ENCODE assay signal across 1 cellular context in the genomic region with DNA sequence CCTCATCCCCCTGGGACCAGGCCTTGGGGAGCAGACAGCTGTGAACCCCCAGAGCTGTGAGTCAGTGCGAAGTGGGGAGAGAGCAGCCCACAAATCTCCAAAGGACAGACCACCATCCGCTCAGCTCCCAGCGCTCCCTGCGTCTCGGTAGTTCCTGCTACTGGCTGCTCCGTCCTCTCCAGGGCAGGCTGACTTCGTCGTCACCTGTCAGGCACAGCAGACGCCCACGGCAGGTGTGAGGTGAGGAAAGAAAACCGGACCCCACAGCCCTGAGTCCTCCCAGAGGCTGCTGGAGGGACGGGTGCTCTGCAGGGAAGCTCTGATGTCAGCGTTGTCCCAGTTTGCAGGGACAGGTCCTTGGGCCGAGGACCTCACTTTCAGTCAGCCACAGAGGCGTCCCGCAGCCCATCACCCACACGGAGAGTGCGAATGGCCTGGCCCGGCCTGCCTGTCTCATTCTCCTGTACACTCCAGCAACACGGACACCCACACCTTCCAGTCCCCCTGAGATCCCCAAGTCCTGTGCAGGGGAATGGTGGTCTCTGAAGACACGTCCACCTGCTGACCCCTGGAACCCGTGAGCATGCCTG.
TF ChIP-seq lines count a peak whose summit lies in the region.

No MANE protein-coding gene starts in this region.

TF ChIP-seq in GM23338, 12 proteins besides CTCF, POLR2A, EP300 and RAD21 (continued from another document):
- TF ChIP-seq, protein P1, sequence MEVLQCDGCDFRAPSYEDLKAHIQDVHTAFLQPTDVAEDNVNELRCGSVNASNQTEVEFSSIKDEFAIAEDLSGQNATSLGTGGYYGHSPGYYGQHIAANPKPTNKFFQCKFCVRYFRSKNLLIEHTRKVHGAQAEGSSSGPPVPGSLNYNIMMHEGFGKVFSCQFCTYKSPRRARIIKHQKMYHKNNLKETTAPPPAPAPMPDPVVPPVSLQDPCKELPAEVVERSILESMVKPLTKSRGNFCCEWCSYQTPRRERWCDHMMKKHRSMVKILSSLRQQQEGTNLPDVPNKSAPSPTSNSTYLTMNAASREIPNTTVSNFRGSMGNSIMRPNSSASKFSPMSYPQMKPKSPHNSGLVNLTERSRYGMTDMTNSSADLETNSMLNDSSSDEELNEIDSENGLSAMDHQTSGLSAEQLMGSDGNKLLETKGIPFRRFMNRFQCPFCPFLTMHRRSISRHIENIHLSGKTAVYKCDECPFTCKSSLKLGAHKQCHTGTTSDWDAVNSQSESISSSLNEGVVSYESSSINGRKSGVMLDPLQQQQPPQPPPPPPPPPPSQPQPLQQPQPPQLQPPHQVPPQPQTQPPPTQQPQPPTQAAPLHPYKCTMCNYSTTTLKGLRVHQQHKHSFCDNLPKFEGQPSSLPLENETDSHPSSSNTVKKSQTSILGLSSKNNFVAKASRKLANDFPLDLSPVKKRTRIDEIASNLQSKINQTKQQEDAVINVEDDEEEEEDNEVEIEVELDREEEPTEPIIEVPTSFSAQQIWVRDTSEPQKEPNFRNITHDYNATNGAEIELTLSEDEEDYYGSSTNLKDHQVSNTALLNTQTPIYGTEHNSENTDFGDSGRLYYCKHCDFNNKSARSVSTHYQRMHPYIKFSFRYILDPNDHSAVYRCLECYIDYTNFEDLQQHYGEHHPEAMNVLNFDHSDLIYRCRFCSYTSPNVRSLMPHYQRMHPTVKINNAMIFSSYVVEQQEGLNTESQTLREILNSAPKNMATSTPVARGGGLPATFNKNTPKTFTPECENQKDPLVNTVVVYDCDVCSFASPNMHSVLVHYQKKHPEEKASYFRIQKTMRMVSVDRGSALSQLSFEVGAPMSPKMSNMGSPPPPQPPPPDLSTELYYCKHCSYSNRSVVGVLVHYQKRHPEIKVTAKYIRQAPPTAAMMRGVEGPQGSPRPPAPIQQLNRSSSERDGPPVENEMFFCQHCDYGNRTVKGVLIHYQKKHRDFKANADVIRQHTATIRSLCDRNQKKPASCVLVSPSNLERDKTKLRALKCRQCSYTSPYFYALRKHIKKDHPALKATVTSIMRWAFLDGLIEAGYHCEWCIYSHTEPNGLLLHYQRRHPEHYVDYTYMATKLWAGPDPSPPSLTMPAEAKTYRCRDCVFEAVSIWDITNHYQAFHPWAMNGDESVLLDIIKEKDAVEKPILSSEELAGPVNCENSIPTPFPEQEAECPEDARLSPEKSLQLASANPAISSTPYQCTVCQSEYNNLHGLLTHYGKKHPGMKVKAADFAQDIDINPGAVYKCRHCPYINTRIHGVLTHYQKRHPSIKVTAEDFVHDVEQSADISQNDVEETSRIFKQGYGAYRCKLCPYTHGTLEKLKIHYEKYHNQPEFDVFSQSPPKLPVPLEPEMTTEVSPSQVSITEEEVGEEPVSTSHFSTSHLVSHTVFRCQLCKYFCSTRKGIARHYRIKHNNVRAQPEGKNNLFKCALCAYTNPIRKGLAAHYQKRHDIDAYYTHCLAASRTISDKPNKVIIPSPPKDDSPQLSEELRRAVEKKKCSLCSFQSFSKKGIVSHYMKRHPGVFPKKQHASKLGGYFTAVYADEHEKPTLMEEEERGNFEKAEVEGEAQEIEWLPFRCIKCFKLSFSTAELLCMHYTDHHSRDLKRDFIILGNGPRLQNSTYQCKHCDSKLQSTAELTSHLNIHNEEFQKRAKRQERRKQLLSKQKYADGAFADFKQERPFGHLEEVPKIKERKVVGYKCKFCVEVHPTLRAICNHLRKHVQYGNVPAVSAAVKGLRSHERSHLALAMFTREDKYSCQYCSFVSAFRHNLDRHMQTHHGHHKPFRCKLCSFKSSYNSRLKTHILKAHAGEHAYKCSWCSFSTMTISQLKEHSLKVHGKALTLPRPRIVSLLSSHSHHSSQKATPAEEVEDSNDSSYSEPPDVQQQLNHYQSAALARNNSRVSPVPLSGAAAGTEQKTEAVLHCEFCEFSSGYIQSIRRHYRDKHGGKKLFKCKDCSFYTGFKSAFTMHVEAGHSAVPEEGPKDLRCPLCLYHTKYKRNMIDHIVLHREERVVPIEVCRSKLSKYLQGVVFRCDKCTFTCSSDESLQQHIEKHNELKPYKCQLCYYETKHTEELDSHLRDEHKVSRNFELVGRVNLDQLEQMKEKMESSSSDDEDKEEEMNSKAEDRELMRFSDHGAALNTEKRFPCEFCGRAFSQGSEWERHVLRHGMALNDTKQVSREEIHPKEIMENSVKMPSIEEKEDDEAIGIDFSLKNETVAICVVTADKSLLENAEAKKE (CRISPR knock-in tag; IDR thresholded peaks at IDR 0.05): no peak
- TF ChIP-seq, protein P2, sequence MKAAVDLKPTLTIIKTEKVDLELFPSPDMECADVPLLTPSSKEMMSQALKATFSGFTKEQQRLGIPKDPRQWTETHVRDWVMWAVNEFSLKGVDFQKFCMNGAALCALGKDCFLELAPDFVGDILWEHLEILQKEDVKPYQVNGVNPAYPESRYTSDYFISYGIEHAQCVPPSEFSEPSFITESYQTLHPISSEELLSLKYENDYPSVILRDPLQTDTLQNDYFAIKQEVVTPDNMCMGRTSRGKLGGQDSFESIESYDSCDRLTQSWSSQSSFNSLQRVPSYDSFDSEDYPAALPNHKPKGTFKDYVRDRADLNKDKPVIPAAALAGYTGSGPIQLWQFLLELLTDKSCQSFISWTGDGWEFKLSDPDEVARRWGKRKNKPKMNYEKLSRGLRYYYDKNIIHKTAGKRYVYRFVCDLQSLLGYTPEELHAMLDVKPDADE (IDR thresholded peaks at IDR 0.05): no peak
- TF ChIP-seq CREB1 (CRISPR knock-in tag; IDR thresholded peaks at IDR 0.05; ENCODE audit: low read depth): no peak
